7 cellular contexts compared by ENCODE assay signal in the genomic region with DNA sequence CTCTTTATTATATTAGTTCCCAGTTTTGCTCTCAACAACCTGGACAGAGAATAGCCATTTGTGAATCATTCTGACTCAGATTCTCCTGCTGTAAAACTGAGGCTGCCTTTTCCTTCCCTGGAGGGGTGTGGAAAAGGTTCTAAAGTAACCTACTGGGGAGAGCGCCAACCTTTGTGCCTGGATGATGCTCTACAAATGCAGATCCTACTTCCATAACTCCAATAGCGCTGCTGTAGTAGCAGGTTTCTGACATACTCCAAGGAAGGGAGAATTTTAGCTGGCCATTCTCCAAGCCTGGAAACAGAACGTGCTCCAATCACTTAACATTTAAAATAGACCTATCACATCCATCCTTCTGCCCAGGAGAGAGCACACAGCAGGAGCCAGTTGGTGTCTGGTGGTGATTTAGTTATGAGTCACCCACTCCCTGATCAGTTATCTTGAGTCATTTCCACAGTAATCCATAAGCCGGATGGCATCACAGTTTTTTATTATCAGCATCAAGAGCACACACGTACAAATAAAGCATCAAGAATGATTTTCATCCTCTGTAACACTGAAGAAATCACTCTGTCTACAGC. TPM values are rescaled to one million over a fixed set of nuclear protein-coding genes. Genes with fewer than 3 reads are reported as not detected.
A peak's percentile ranks its signal among the peaks of the same experiment; 100 is the strongest.
DNase-seq lines count a peak whose midpoint lies in the region; ATAC-seq and TF ChIP-seq lines count a peak whose summit lies in the region.

No MANE protein-coding gene starts in this region.

- POLR2A ChIA-PET in CD8-positive, alpha-beta T cell (lab: Charles Lee): interaction anchor here (0.9 kb wide), 1 partner anchor 9 kb away, joined by 3 read pairs; no protein-coding TSS in a partner anchor

- no peaks in the 10 kb centered on the region for H3K4me1 Mint-ChIP-seq in CD8-positive, alpha-beta T cell (ENCODE audit: low read depth)

- intact Hi-C loops in CD8-positive, alpha-beta T cell (cut with DNase I, micrococcal nuclease): loop anchor here (10.0 kb wide), 2 partner anchors 387 to 417 kb away; no protein-coding TSS in a partner anchor

- H3K36me3 Mint-ChIP-seq in CD8-positive, alpha-beta T cell: no peaks in the 10 kb centered on the region

- no peaks in the 10 kb centered on the region for H3K9me3 ChIP-seq in SJCRH30 (replicated peaks)
- H3K9me3 ChIP-seq in CD8-positive, alpha-beta T cell (ENCODE audit: low read length): no peaks in the 10 kb centered on the region

- H3K9me3 Mint-ChIP-seq in CD8-positive, alpha-beta T cell: no peaks in the 10 kb centered on the region

- DNase-seq in EL (peak; percentile 93), NB4 (ENCODE audit: low read depth) (peak; percentile 14), brain microvascular endothelial cell (peak; percentile 85), non-pigmented ciliary epithelial cell (ENCODE audit: low read depth) (peak; percentile 84), SJCRH30 (no peak)
- DNase-seq in CD8-positive, alpha-beta T cell: no peak

- CTCF ChIA-PET in CD8-positive, alpha-beta T cell (lab: Charles Lee): interaction anchor here (0.9 kb wide), 1 partner anchor 545 kb away, joined by 3 read pairs; no protein-coding TSS in a partner anchor

- H3K27ac Mint-ChIP-seq in CD8-positive, alpha-beta T cell: no peak overlapping the region

- ATAC-seq in CD8-positive, alpha-beta T cell: no peak
- no peak for ATAC-seq in HG03432 (IDR thresholded peaks at IDR 0.05; ENCODE audit: unreplicated experiment)

- in situ Hi-C loops in brain microvascular endothelial cell (cut with HindIII; ENCODE audit: low pct_ligation_motif_present, low sequenced_read_pairs): no loop called here

- H3K27ac ChIP-seq in brain microvascular endothelial cell (peak overlapping the region; percentile 62), SJCRH30 (no peak overlapping the region)
- no peak overlapping the region for H3K27ac ChIP-seq in CD8-positive, alpha-beta T cell (ENCODE audit: low read depth, low read length)

- H3K4me3 ChIP-seq in NB4 (ENCODE audit: low read depth, low read length) (no peak overlapping the region), brain microvascular endothelial cell (ENCODE audit: low read depth, low read length) (peak overlapping the region; percentile 21), SJCRH30 (no peak overlapping the region)
- H3K4me3 ChIP-seq in CD8-positive, alpha-beta T cell (ENCODE audit: low read depth, low read length): no peak overlapping the region

- TF ChIP-seq CTCF in NB4 (IDR thresholded peaks at IDR 0.05; ENCODE audit: low read depth, low read length) (no peak), brain microvascular endothelial cell (IDR thresholded peaks at IDR 0.05; ENCODE audit: low read depth, low read length, missing control alignments) (no peak)
- no peak for TF ChIP-seq CTCF in CD8-positive, alpha-beta T cell (IDR thresholded peaks at IDR 0.05)

- TF ChIP-seq POLR2A in NB4 (IDR thresholded peaks at IDR 0.05; ENCODE audit: extremely low read depth, insufficient read length): no peak

- H3K36me3 ChIP-seq in brain microvascular endothelial cell (replicated peaks): no peaks in the 10 kb centered on the region
- H3K36me3 ChIP-seq in SJCRH30: no peaks in the 10 kb centered on the region
- no peaks in the 10 kb centered on the region for H3K36me3 ChIP-seq in CD8-positive, alpha-beta T cell (ENCODE audit: insufficient read depth, low read length)

- no peak overlapping the region for H3K4me3 Mint-ChIP-seq in CD8-positive, alpha-beta T cell

- no peaks in the 10 kb centered on the region for H3K27me3 ChIP-seq in brain microvascular endothelial cell (replicated peaks)
- no peaks in the 10 kb centered on the region for H3K27me3 ChIP-seq in SJCRH30
- no peaks in the 10 kb centered on the region for H3K27me3 ChIP-seq in CD8-positive, alpha-beta T cell (ENCODE audit: insufficient read depth, low read length)

- H3K27me3 Mint-ChIP-seq in CD8-positive, alpha-beta T cell (ENCODE audit: low read depth): no peaks in the 10 kb centered on the region

- no peaks in the 10 kb centered on the region for H3K4me1 ChIP-seq in SJCRH30
- H3K4me1 ChIP-seq in CD8-positive, alpha-beta T cell (ENCODE audit: insufficient read depth, low read length): no peaks in the 10 kb centered on the region

RNA-seq across cellular contexts. Expression of a gene that starts 38.3 kb away (rescaled TPM):
- total RNA-seq in SJCRH30 (2014; rRNA removed; shearing (Covaris generic)): 0.08 and 0.14 TPM in 2 replicates
- under 1 TPM in 1 of 2 experiments, not detected in 1; 0.05 TPM for total RNA-seq in CD8-positive, alpha-beta T cell

Comparison
In these comparisons a context has a peak if more than half of its experiments do, and no peak if none do; other contexts are left out.
1. DNase-seq: peak in EL (single experiment), NB4 (single experiment), brain microvascular endothelial cell (single experiment) and non-pigmented ciliary epithelial cell (single experiment); none in SJCRH30 (0 of 2) and CD8-positive, alpha-beta T cell (0 of 7).